ENCODE assay signal across 1 cellular context in the genomic region with DNA sequence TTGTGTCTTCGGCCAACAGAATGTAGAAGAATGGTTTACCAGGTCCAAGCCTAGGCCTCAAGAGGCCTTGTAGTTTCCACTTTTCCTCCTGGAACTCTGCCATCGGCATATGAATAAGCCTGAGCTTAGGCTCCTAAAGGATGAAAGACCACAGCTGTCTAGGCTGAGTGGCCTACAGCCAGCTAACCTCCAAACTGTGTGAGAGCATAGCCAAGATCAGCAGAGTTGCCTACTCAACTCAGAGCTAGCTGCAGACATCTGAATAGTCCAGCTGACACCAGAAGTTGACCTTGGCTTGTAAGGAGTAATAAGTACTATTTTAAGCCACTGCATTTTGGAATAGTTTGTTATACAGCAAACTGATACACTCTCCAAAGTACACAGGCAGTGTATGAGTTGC.
TF ChIP-seq lines count a peak whose summit lies in the region.

No MANE protein-coding gene starts in this region.

TF ChIP-seq in WTC11, 78 proteins besides CTCF, POLR2A, EP300 and RAD21 (continued from another document):
- TF ChIP-seq, protein P1, sequence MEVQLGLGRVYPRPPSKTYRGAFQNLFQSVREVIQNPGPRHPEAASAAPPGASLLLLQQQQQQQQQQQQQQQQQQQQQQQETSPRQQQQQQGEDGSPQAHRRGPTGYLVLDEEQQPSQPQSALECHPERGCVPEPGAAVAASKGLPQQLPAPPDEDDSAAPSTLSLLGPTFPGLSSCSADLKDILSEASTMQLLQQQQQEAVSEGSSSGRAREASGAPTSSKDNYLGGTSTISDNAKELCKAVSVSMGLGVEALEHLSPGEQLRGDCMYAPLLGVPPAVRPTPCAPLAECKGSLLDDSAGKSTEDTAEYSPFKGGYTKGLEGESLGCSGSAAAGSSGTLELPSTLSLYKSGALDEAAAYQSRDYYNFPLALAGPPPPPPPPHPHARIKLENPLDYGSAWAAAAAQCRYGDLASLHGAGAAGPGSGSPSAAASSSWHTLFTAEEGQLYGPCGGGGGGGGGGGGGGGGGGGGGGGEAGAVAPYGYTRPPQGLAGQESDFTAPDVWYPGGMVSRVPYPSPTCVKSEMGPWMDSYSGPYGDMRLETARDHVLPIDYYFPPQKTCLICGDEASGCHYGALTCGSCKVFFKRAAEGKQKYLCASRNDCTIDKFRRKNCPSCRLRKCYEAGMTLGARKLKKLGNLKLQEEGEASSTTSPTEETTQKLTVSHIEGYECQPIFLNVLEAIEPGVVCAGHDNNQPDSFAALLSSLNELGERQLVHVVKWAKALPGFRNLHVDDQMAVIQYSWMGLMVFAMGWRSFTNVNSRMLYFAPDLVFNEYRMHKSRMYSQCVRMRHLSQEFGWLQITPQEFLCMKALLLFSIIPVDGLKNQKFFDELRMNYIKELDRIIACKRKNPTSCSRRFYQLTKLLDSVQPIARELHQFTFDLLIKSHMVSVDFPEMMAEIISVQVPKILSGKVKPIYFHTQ (CRISPR knock-in tag; IDR thresholded peaks at IDR 0.05): no peak
- TF ChIP-seq, protein P2, sequence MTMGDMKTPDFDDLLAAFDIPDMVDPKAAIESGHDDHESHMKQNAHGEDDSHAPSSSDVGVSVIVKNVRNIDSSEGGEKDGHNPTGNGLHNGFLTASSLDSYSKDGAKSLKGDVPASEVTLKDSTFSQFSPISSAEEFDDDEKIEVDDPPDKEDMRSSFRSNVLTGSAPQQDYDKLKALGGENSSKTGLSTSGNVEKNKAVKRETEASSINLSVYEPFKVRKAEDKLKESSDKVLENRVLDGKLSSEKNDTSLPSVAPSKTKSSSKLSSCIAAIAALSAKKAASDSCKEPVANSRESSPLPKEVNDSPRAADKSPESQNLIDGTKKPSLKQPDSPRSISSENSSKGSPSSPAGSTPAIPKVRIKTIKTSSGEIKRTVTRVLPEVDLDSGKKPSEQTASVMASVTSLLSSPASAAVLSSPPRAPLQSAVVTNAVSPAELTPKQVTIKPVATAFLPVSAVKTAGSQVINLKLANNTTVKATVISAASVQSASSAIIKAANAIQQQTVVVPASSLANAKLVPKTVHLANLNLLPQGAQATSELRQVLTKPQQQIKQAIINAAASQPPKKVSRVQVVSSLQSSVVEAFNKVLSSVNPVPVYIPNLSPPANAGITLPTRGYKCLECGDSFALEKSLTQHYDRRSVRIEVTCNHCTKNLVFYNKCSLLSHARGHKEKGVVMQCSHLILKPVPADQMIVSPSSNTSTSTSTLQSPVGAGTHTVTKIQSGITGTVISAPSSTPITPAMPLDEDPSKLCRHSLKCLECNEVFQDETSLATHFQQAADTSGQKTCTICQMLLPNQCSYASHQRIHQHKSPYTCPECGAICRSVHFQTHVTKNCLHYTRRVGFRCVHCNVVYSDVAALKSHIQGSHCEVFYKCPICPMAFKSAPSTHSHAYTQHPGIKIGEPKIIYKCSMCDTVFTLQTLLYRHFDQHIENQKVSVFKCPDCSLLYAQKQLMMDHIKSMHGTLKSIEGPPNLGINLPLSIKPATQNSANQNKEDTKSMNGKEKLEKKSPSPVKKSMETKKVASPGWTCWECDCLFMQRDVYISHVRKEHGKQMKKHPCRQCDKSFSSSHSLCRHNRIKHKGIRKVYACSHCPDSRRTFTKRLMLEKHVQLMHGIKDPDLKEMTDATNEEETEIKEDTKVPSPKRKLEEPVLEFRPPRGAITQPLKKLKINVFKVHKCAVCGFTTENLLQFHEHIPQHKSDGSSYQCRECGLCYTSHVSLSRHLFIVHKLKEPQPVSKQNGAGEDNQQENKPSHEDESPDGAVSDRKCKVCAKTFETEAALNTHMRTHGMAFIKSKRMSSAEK (CRISPR knock-in tag; IDR thresholded peaks at IDR 0.05; ENCODE audit: borderline replicate concordance): no peak
- TF ChIP-seq, protein P3, sequence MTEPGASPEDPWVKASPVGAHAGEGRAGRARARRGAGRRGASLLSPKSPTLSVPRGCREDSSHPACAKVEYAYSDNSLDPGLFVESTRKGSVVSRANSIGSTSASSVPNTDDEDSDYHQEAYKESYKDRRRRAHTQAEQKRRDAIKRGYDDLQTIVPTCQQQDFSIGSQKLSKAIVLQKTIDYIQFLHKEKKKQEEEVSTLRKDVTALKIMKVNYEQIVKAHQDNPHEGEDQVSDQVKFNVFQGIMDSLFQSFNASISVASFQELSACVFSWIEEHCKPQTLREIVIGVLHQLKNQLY (CRISPR knock-in tag; IDR thresholded peaks at IDR 0.05): no peak
- TF ChIP-seq KAT7 (CRISPR knock-in tag; IDR thresholded peaks at IDR 0.05; ENCODE audit: borderline replicate concordance): no peak
